In genomic region chr1:109485001-109485400, GRCh38 we compare ENCODE assay signal across 9 cellular contexts. TPM values are rescaled to one million over a fixed set of nuclear protein-coding genes. Genes with fewer than 3 reads are reported as not detected.
DNase-seq lines count a peak whose midpoint lies in the region; ATAC-seq, FAIRE-seq and TF ChIP-seq lines count a peak whose summit lies in the region.
"Had no signal": no experiment of that assay in that cellular context is flagged by ENCODE, and none has a peak within 500 bp of the region (broad histone marks: within the 10 kb centered on the region; RNA-seq: fewer than 3 reads in every experiment).

No MANE protein-coding gene starts in this region.

- FAIRE-seq in K562 (lab: Jason Lieb, UNC) = no peak
- FAIRE-seq: frontal cortex had no signal

- H3K27ac ChIP-seq in DOHH2 (ENCODE audit: low read depth, low read length) = peak overlapping the region; percentile 48
- H3K27ac ChIP-seq in KOPT-K1 (ENCODE audit: low read depth, low read length, poor library complexity, severe bottlenecking) = peak overlapping the region; percentile 84
- no peak overlapping the region; the same call in 2 of the 3 replicates for H3K27ac ChIP-seq in K562 (ENCODE audit: extremely low read depth, low read depth, low read length)

- H3K4me3 ChIP-seq in DOHH2 (ENCODE audit: low read length) (peak overlapping the region; percentile 93), K562 (peak overlapping the region; percentile 76; the same call in 1 of the 2 replicates)

- no peak for TF ChIP-seq POLR2A in K562 (conservative IDR thresholded peaks at IDR 0.05)

- H3K4me3 Mint-ChIP-seq in natural killer cell treated with Interleukin-12 subunit alpha and Interleukin-12 subunit beta and Interleukin-15 and Interleukin-18, amount 100 ng/mL, for 72 hours = peak overlapping the region; percentile 98

- H3K36me3 ChIP-seq in DOHH2 (ENCODE audit: control insufficient read depth, low read length) = peaks cover 18% of the 10 kb centered on the region; the same call in 1 of the 2 replicates
- peaks cover 38% of the 10 kb centered on the region; the same call in 1 of the 2 replicates for H3K36me3 ChIP-seq in KOPT-K1 (ENCODE audit: insufficient read depth, low read length)
- H3K36me3 ChIP-seq in K562 (ENCODE audit: control insufficient read depth, insufficient read depth, low read length) = peaks cover 41% of the 10 kb centered on the region; the same call in 2 of the 3 replicates

- H3K4me1 ChIP-seq in DOHH2 (ENCODE audit: control insufficient read depth, low read length) = peaks cover 23% of the 10 kb centered on the region
- peaks cover 12 to 23% of the 10 kb centered on the region in 2 experiments; a peak in 4 of 5 replicates for H3K4me1 ChIP-seq in K562 (replicated peaks in 1 of 2; ENCODE audit: control insufficient read depth in 2 of 2, insufficient read depth in 2 of 2, low read length in 2 of 2)

- H3F3A ChIP-seq in DOHH2 (ENCODE audit: control insufficient read depth, insufficient read depth) = no peaks in the 10 kb centered on the region

- H3K4me2 ChIP-seq in DOHH2 (ENCODE audit: low read length) (peak overlapping the region; percentile 99), K562 (ENCODE audit: insufficient read depth, low read length) (peak overlapping the region; percentile 98)

- no peaks in the 10 kb centered on the region for H3K9me1 ChIP-seq in K562 (ENCODE audit: control insufficient read depth, insufficient read depth, low read length)

- CTCF ChIA-PET in K562 (lab: Yijun Ruan, JAX; ENCODE audit: low intra/inter-chr PET ratio) = interaction anchor here (0.6 kb wide), 1 partner anchor 13 kb away, joined by 3 read pairs; no protein-coding TSS in a partner anchor

- H3K9me3 Mint-ChIP-seq in natural killer cell treated with Interleukin-12 subunit alpha and Interleukin-12 subunit beta and Interleukin-15 and Interleukin-18, amount 100 ng/mL, for 72 hours = no peaks in the 10 kb centered on the region

- H4K20me1 ChIP-seq in DOHH2 (ENCODE audit: control insufficient read depth, insufficient read depth, low read depth, low read length) (no peaks in the 10 kb centered on the region), K562 (replicated peaks; ENCODE audit: control insufficient read depth, insufficient read depth, low read length) (no peaks in the 10 kb centered on the region)

- TF ChIP-seq EP300 in K562 (IDR thresholded peaks at IDR 0.05; ENCODE audit: low read length) = no peak

- 9% methylated on average over 2 of the region's 3 CpGs for WGBS in K562 (ENCODE audit: insufficient coverage, low coverage, missing lambda C conversion rate)

- H3K9me3 ChIP-seq in DOHH2 (ENCODE audit: control insufficient read depth, insufficient read depth, low read length) (no peaks in the 10 kb centered on the region), KOPT-K1 (ENCODE audit: insufficient read depth, low read length, poor library complexity, severe bottlenecking) (no peaks in the 10 kb centered on the region), K562 (replicated peaks; ENCODE audit: control insufficient read depth, insufficient read depth, low read depth, low read length) (no peaks in the 10 kb centered on the region)

- H3K36me3 Mint-ChIP-seq in natural killer cell treated with Interleukin-12 subunit alpha and Interleukin-12 subunit beta and Interleukin-15 and Interleukin-18, amount 100 ng/mL, for 72 hours = no peaks in the 10 kb centered on the region

- TF ChIP-seq RAD21 in K562 (CRISPR knock-in tag; conservative IDR thresholded peaks at IDR 0.05 in 1 of 2, IDR thresholded peaks at IDR 0.05 in 1 of 2) = no peak

- DNase-seq in K562 (ENCODE audit: extremely low read depth in 1 of 4, low spot score in 3 of 4) (peak in 3 of 4 experiments; percentile 42 to 54 (median 45)), SIG-M5 (lab: John Stamatoyannopoulos, UW) (no peak), AG08396 (ENCODE audit: low spot score) (no peak)
- DNase-seq in natural killer cell treated with Interleukin-12 subunit alpha and Interleukin-12 subunit beta and Interleukin-15 and Interleukin-18, amount 100 ng/mL, for 72 hours (ENCODE audit: low spot score) = no peak
- no peak for DNase-seq in activated CD8-positive, alpha-beta memory T cell treated with anti-CD3 and anti-CD28 coated beads, Interleukin-2, amount 50 U/mL, for 48 hours

- peaks cover 27 to 30% of the 10 kb centered on the region in 2 donors for H3K4me1 Mint-ChIP-seq in natural killer cell treated with Interleukin-12 subunit alpha and Interleukin-12 subunit beta and Interleukin-15 and Interleukin-18, amount 100 ng/mL, for 72 hours (ENCODE audit: low read depth in 2 of 2)

- H3K79me2 ChIP-seq in DOHH2 (ENCODE audit: control insufficient read depth, low read length) (peaks cover 14% of the 10 kb centered on the region), K562 (ENCODE audit: control insufficient read depth, insufficient read depth, low read length) (peaks cover 9% of the 10 kb centered on the region; the same call in 2 of the 3 replicates)

- BruUV-seq in K562 (replicated peaks; lab: Mats Ljungman, UMichigan) = no TSS peak

- POLR2A ChIA-PET in K562 (lab: Yijun Ruan, JAX) = interaction anchor here (0.6 to 4.1 kb wide), 7 partner anchors 23 to 568 kb away, joined by 3 to 21 read pairs (median 3); partner anchors contain the start of gene GNAI3

- peaks cover 8 to 11% of the 10 kb centered on the region in 2 donors for H3K27me3 Mint-ChIP-seq in natural killer cell treated with Interleukin-12 subunit alpha and Interleukin-12 subunit beta and Interleukin-15 and Interleukin-18, amount 100 ng/mL, for 72 hours

- peak overlapping the region in 1 of 2 experiments; percentile 100; a peak in 1 of 4 replicates for H3K9ac ChIP-seq in K562 (ENCODE audit: insufficient read depth in 1 of 2, low read depth in 2 of 2, low read length in 2 of 2)

- H2AFZ ChIP-seq in K562 (ENCODE audit: low read depth, low read length) = peak overlapping the region; percentile 99

- peaks cover 15% of the 10 kb centered on the region for H3K27me3 ChIP-seq in DOHH2 (ENCODE audit: control insufficient read depth, low read length)
- H3K27me3 ChIP-seq in K562 (ENCODE audit: control insufficient read depth in 2 of 2, insufficient read depth in 2 of 2, low read length in 2 of 2) = peaks cover 12 to 17% of the 10 kb centered on the region in 2 experiments; a peak in 4 of 5 replicates

- H3K27ac Mint-ChIP-seq in natural killer cell treated with Interleukin-12 subunit alpha and Interleukin-12 subunit beta and Interleukin-15 and Interleukin-18, amount 100 ng/mL, for 72 hours = peak overlapping the region; percentile 86 to 87

- no peaks in the 10 kb centered on the region for H3K9me2 ChIP-seq in DOHH2 (replicated peaks; ENCODE audit: control insufficient read depth, low read length)

- no peak for TF ChIP-seq CTCF in DOHH2 (IDR thresholded peaks at IDR 0.05; ENCODE audit: low read depth, low read length, poor library complexity, severe bottlenecking)
- TF ChIP-seq CTCF in K562 (IDR thresholded peaks at IDR 0.05 in 2 of 3, conservative IDR thresholded peaks at IDR 0.05 in 1 of 3; ENCODE audit: insufficient read depth in 2 of 3, low read depth in 1 of 3, low read length in 3 of 3) = no peak

- in situ Hi-C loops in K562 (cut with MboI) = no loop called here

- intact Hi-C loops in K562 (cut with micrococcal nuclease) = no loop called here

- ATAC-seq in K562 (no peak), HG02610 (IDR thresholded peaks at IDR 0.05; ENCODE audit: unreplicated experiment) (no peak)
- ATAC-seq in natural killer cell treated with Interleukin-12 subunit alpha and Interleukin-12 subunit beta and Interleukin-15 and Interleukin-18, amount 100 ng/mL, for 72 hours = no peak

RNA-seq across cellular contexts. Expression of gene ATXN7L2, which starts 1.3 kb away (rescaled TPM):
- total RNA-seq in K562 (2011; cell fraction: chromatin; rRNA removed; ENCODE audit: low replicate concordance) = 13.4 and 39.5 TPM in 2 replicates
- 28.8 and 32.7 TPM in 2 replicates for total RNA-seq in K562 (2011; cell fraction: nucleolus; rRNA removed)
- total RNA-seq in K562 (2011; cell fraction: nucleoplasm; rRNA removed) = 14.5 and 23.4 TPM in 2 replicates
- total RNA-seq in K562 (2014; rRNA removed) (6.3 and 10.4 TPM in 2 replicates), K562 (2014; rRNA removed; fragmentation: Illumina TruSeq; extraction: Trizol) (1.9 and 2.3 TPM in 2 replicates), K562 (2015; rRNA removed; fragmentation: Illumina TruSeq; extraction: Trizol) (4.4 and 5.8 TPM in 2 replicates), K562 (2021) (9.4 and 10.0 TPM in 2 replicates)
- polyA plus RNA-seq in K562 (2011; rRNA removed) (3.1 and 5.9 TPM in 2 replicates), K562 (2014; fragmentation: Illumina TruSeq; extraction: Trizol) (7.1 and 8.5 TPM in 2 replicates), K562 (2014; fragmentation: Nextera tagmentation; extraction: Ambion mirVana) (under 1 TPM; 0.21 to 0.56 TPM), K562 (2014; rRNA removed) (10.4 and 11.1 TPM in 2 replicates)
- polyA plus RNA-seq in K562 (2011; cell fraction: cytosol; rRNA removed) = 4.0 and 11.5 TPM in 2 replicates
- polyA plus RNA-seq in K562 (2011; cell fraction: nucleus; rRNA removed) = 23.4 and 48.0 TPM in 2 replicates
- polyA plus RNA-seq in K562 (2012) = 5.9 and 6.8 TPM in 2 replicates
- 2.4 and 3.5 TPM in 2 replicates for polyA minus RNA-seq in K562 (2011; rRNA and poly(A)+ RNA removed)
- polyA minus RNA-seq in K562 (2011; cell fraction: cytosol; rRNA and poly(A)+ RNA removed) = 2.6 and 4.1 TPM in 2 replicates
- polyA minus RNA-seq in K562 (2011; cell fraction: nucleus; rRNA and poly(A)+ RNA removed) = 13.1 and 13.6 TPM in 2 replicates
- total RNA-seq in natural killer cell treated with Interleukin-12 subunit alpha and Interleukin-12 subunit beta and Interleukin-15 and Interleukin-18, amount 100 ng/mL, for 72 hours = 10 to 100 TPM in 1 of 2 donors, 1 to 10 TPM in 1; 8.4 to 19.9 TPM

RNA-seq across cellular contexts. Expression of gene CYB561D1, which starts 8.9 kb away (rescaled TPM):
- total RNA-seq in K562 (2011; cell fraction: chromatin; rRNA removed; ENCODE audit: low replicate concordance) = 10.5 and 21.1 TPM in 2 replicates
- total RNA-seq in K562 (2011; cell fraction: nucleolus; rRNA removed) = 13.8 and 15.2 TPM in 2 replicates
- total RNA-seq in K562 (2011; cell fraction: nucleoplasm; rRNA removed) = 15.0 and 15.6 TPM in 2 replicates
- total RNA-seq in K562 (2014; rRNA removed) (1.8 and 2.6 TPM in 2 replicates), K562 (2014; rRNA removed; fragmentation: Illumina TruSeq; extraction: Trizol) (2.6 and 3.2 TPM in 2 replicates), K562 (2015; rRNA removed; fragmentation: Illumina TruSeq; extraction: Trizol) (3.1 and 3.5 TPM in 2 replicates), K562 (2021) (5.9 and 7.2 TPM in 2 replicates)
- polyA plus RNA-seq in K562 (2011; rRNA removed) (6.8 and 8.7 TPM in 2 replicates), K562 (2014; fragmentation: Illumina TruSeq; extraction: Trizol) (4.0 and 4.6 TPM in 2 replicates), K562 (2014; fragmentation: Nextera tagmentation; extraction: Ambion mirVana) (under 1 TPM; 0.71 to 0.72 TPM), K562 (2014; rRNA removed) (4.9 and 5.5 TPM in 2 replicates)
- 9.0 and 11.4 TPM in 2 replicates for polyA plus RNA-seq in K562 (2011; cell fraction: cytosol; rRNA removed)
- polyA plus RNA-seq in K562 (2011; cell fraction: nucleus; rRNA removed) = 13.7 and 16.3 TPM in 2 replicates
- polyA plus RNA-seq in K562 (2012) = 5.5 and 9.8 TPM in 2 replicates
- polyA minus RNA-seq in K562 (2011; rRNA and poly(A)+ RNA removed) = 3.8 and 4.1 TPM in 2 replicates
- 2.4 and 2.7 TPM in 2 replicates for polyA minus RNA-seq in K562 (2011; cell fraction: cytosol; rRNA and poly(A)+ RNA removed)
- polyA minus RNA-seq in K562 (2011; cell fraction: nucleus; rRNA and poly(A)+ RNA removed) = 5.5 and 8.4 TPM in 2 replicates
- total RNA-seq in natural killer cell treated with Interleukin-12 subunit alpha and Interleukin-12 subunit beta and Interleukin-15 and Interleukin-18, amount 100 ng/mL, for 72 hours = 10 to 100 TPM; 13.1 to 18.7 TPM

RNA-seq across cellular contexts. Expression of gene SYPL2, which starts 18.7 kb away (rescaled TPM):
- 0.19 and 0.21 TPM in 2 replicates for total RNA-seq in K562 (2011; cell fraction: chromatin; rRNA removed; ENCODE audit: low replicate concordance)
- 0.17 TPM in 1 of 2 replicates, not detected in the other for total RNA-seq in K562 (2011; cell fraction: nucleolus; rRNA removed)
- 0.15 and 0.46 TPM in 2 replicates for total RNA-seq in K562 (2011; cell fraction: nucleoplasm; rRNA removed)
- total RNA-seq in K562 (2014; rRNA removed) = 0.04 and 0.05 TPM in 2 replicates
- 0.03 TPM in 1 of 2 replicates, not detected in the other for total RNA-seq in K562 (2014; rRNA removed; fragmentation: Illumina TruSeq; extraction: Trizol)
- 0.07 and 0.08 TPM in 2 replicates for total RNA-seq in K562 (2015; rRNA removed; fragmentation: Illumina TruSeq; extraction: Trizol)
- total RNA-seq in K562 (2021) = 0.20 and 0.22 TPM in 2 replicates
- 0.03 TPM in 2 replicates for polyA plus RNA-seq in K562 (2011; rRNA removed)
- polyA plus RNA-seq in K562 (2011; cell fraction: cytosol; rRNA removed) = 0.06 and 0.07 TPM in 2 replicates
- polyA plus RNA-seq in K562 (2011; cell fraction: nucleus; rRNA removed) = 0.08 and 0.24 TPM in 2 replicates
- polyA plus RNA-seq in K562 (2012) = 0.04 and 0.13 TPM in 2 replicates
- polyA plus RNA-seq in K562 (2014; fragmentation: Illumina TruSeq; extraction: Trizol) = 0.12 and 0.35 TPM in 2 replicates
- under 1 TPM in 1 of 2 experiments, not detected in 1; 0.03 TPM for polyA plus RNA-seq in K562 (2014; fragmentation: Nextera tagmentation; extraction: Ambion mirVana)
- 0.20 and 0.31 TPM in 2 replicates for polyA plus RNA-seq in K562 (2014; rRNA removed)
- polyA minus RNA-seq in K562 (2011; rRNA and poly(A)+ RNA removed) = 0.03 and 0.11 TPM in 2 replicates
- polyA minus RNA-seq in K562 (2011; cell fraction: cytosol; rRNA and poly(A)+ RNA removed) = not detected in 2 replicates
- polyA minus RNA-seq in K562 (2011; cell fraction: nucleus; rRNA and poly(A)+ RNA removed) = not detected in 2 replicates
- total RNA-seq in natural killer cell treated with Interleukin-12 subunit alpha and Interleukin-12 subunit beta and Interleukin-15 and Interleukin-18, amount 100 ng/mL, for 72 hours = not detected
- total RNA-seq: frontal cortex had no signal

RNA-seq across cellular contexts. Expression of gene AMIGO1, which starts 24.5 kb away (rescaled TPM):
- total RNA-seq in K562 (2011; cell fraction: chromatin; rRNA removed; ENCODE audit: low replicate concordance) = 0.69 and 0.83 TPM in 2 replicates
- 0.39 and 0.83 TPM in 2 replicates for total RNA-seq in K562 (2011; cell fraction: nucleolus; rRNA removed)
- 1.0 and 1.2 TPM in 2 replicates for total RNA-seq in K562 (2011; cell fraction: nucleoplasm; rRNA removed)
- total RNA-seq in K562 (2014; rRNA removed) (0.78 and 1.00 TPM in 2 replicates), K562 (2014; rRNA removed; fragmentation: Illumina TruSeq; extraction: Trizol) (0.67 and 0.69 TPM in 2 replicates), K562 (2015; rRNA removed; fragmentation: Illumina TruSeq; extraction: Trizol) (0.53 and 0.54 TPM in 2 replicates), K562 (2021) (0.72 and 1.0 TPM in 2 replicates)
- polyA plus RNA-seq in K562 (2011; rRNA removed) (0.33 and 0.46 TPM in 2 replicates), K562 (2014; fragmentation: Illumina TruSeq; extraction: Trizol) (0.76 and 0.83 TPM in 2 replicates), K562 (2014; fragmentation: Nextera tagmentation; extraction: Ambion mirVana) (under 1 TPM; 0.24 to 0.31 TPM), K562 (2014; rRNA removed) (0.45 and 0.71 TPM in 2 replicates)
- polyA plus RNA-seq in K562 (2011; cell fraction: cytosol; rRNA removed) = 0.50 and 0.70 TPM in 2 replicates
- 0.46 and 0.54 TPM in 2 replicates for polyA plus RNA-seq in K562 (2011; cell fraction: nucleus; rRNA removed)
- 0.68 and 0.84 TPM in 2 replicates for polyA plus RNA-seq in K562 (2012)
- polyA minus RNA-seq in K562 (2011; rRNA and poly(A)+ RNA removed) = 0.39 and 0.56 TPM in 2 replicates
- 0.36 and 0.48 TPM in 2 replicates for polyA minus RNA-seq in K562 (2011; cell fraction: cytosol; rRNA and poly(A)+ RNA removed)
- polyA minus RNA-seq in K562 (2011; cell fraction: nucleus; rRNA and poly(A)+ RNA removed) = 0.27 and 0.67 TPM in 2 replicates
- total RNA-seq in natural killer cell treated with Interleukin-12 subunit alpha and Interleukin-12 subunit beta and Interleukin-15 and Interleukin-18, amount 100 ng/mL, for 72 hours = 1 to 10 TPM in 1 of 2 donors, under 1 TPM in 1; 0.90 to 1.0 TPM

RNA-seq across cellular contexts. Expression of gene GPR61, which starts 54.7 kb away (rescaled TPM):
- not detected in 2 replicates for total RNA-seq in K562 (2011; cell fraction: chromatin; rRNA removed; ENCODE audit: low replicate concordance)
- total RNA-seq in K562 (2011; cell fraction: nucleolus; rRNA removed) = under 0.01 TPM in 1 of 2 replicates, not detected in the other
- total RNA-seq in K562 (2011; cell fraction: nucleoplasm; rRNA removed) = 0.29 TPM in 1 of 2 replicates, not detected in the other
- total RNA-seq in K562 (2014; rRNA removed) = not detected in 2 replicates
- total RNA-seq in K562 (2014; rRNA removed; fragmentation: Illumina TruSeq; extraction: Trizol) = 0.04 TPM in 1 of 2 replicates, not detected in the other
- 0.15 TPM in 1 of 2 replicates, not detected in the other for total RNA-seq in K562 (2015; rRNA removed; fragmentation: Illumina TruSeq; extraction: Trizol)
- total RNA-seq in K562 (2021) = not detected in 2 replicates
- polyA plus RNA-seq in K562 (2011; rRNA removed) = 0.15 TPM in 1 of 2 replicates, not detected in the other
- polyA plus RNA-seq in K562 (2011; cell fraction: cytosol; rRNA removed) = 0.01 TPM in 1 of 2 replicates, not detected in the other
- not detected in 2 replicates for polyA plus RNA-seq in K562 (2011; cell fraction: nucleus; rRNA removed)
- polyA plus RNA-seq in K562 (2012) = 0.90 and 1.3 TPM in 2 replicates
- not detected in 2 replicates for polyA plus RNA-seq in K562 (2014; fragmentation: Illumina TruSeq; extraction: Trizol)
- 1 to 10 TPM in 1 of 2 experiments, under 1 TPM in 1; 0.65 to 1.1 TPM for polyA plus RNA-seq in K562 (2014; fragmentation: Nextera tagmentation; extraction: Ambion mirVana)
- 0.25 TPM in 1 of 2 replicates, not detected in the other for polyA plus RNA-seq in K562 (2014; rRNA removed)
- polyA minus RNA-seq in K562 (2011; rRNA and poly(A)+ RNA removed) = 0.28 and 0.54 TPM in 2 replicates
- not detected in 2 replicates for polyA minus RNA-seq in K562 (2011; cell fraction: cytosol; rRNA and poly(A)+ RNA removed)
- 0.89 TPM in 1 of 2 replicates, not detected in the other for polyA minus RNA-seq in K562 (2011; cell fraction: nucleus; rRNA and poly(A)+ RNA removed)
- not detected for total RNA-seq in natural killer cell treated with Interleukin-12 subunit alpha and Interleukin-12 subunit beta and Interleukin-15 and Interleukin-18, amount 100 ng/mL, for 72 hours

Comparison
In these comparisons a context has a peak if more than half of its experiments do, and no peak if none do; other contexts are left out.
1. DNase-seq: peak in K562 (3 of 4); none in natural killer cell treated with Interleukin-12 subunit alpha and Interleukin-12 subunit beta and Interleukin-15 and Interleukin-18, amount 100 ng/mL, for 72 hours (single experiment), SIG-M5 (single experiment), AG08396 (single experiment) and activated CD8-positive, alpha-beta memory T cell treated with anti-CD3 and anti-CD28 coated beads, Interleukin-2, amount 50 U/mL, for 48 hours (single experiment).